19 cellular contexts compared by ENCODE assay signal in the genomic region with DNA sequence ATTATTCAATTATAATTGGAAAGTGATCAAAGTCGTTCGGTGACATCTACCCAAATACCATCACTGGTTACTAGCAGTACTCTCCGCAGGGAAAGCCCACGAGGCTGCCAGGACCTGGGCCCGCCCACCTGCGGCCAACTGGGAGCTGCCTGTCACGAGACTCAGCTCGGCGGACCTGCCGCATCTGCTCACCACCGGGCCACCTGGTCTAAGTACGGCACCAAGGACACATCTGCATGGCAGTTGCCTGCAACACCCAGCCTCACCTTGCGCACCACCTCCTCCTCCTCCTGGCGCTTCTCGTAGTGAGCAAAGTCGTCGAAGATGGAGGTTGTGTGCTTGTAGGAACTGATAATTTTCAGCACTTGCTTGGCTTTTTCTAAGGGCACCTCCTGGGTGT. TPM values are rescaled to one million over a fixed set of nuclear protein-coding genes. Genes with fewer than 3 reads are reported as not detected.
DNase-seq lines count a peak whose midpoint lies in the region; ATAC-seq, FAIRE-seq and TF ChIP-seq lines count a peak whose summit lies in the region.
"Had no signal": no experiment of that assay in that cellular context is flagged by ENCODE, and none has a peak within 500 bp of the region (broad histone marks: within the 10 kb centered on the region; RNA-seq: fewer than 3 reads in every experiment).

No MANE protein-coding gene starts in this region.

- FAIRE-seq in HepG2 (lab: Jason Lieb, UNC), result no peak
- FAIRE-seq: A204.1, H1 had no signal

- ATAC-seq in GM23338, result peak; percentile 22; the same call in 1 of the 3 replicates
- ATAC-seq in WTC11, result 0 out of 2 replicates have a peak, but pooled peaks have one; percentile 30
- no peak for ATAC-seq in HepG2

- TF ChIP-seq CTCF in GM23338 (conservative IDR thresholded peaks at IDR 0.05; ENCODE audit: low read depth in 2 of 2) (no peak), WTC11 (IDR thresholded peaks at IDR 0.05) (no peak), HepG2 (CRISPR knock-in tag; IDR thresholded peaks at IDR 0.05) (no peak), endodermal cell (conservative IDR thresholded peaks at IDR 0.05) (no peak)

- TF ChIP-seq RAD21 in HepG2 (CRISPR knock-in tag; IDR thresholded peaks at IDR 0.05), result no peak

- H3K4me1 ChIP-seq in GM23338 (ENCODE audit: insufficient read depth) (no peaks in the 10 kb centered on the region; the same call in 1 of the 2 replicates), HepG2 (ENCODE audit: insufficient read depth, low read length) (peaks cover 30% of the 10 kb centered on the region), endodermal cell (ENCODE audit: control insufficient read depth, insufficient read depth, low read length) (no peaks in the 10 kb centered on the region)
- H3K4me1 ChIP-seq: BE2C, HAP-1 had no signal

- no TSS peak for BruUV-seq in HepG2 (replicated peaks; lab: Mats Ljungman, UMichigan)

- H3K4me3 Mint-ChIP-seq in GM23338 (no peak overlapping the region), WTC11 (no peak overlapping the region), endodermal cell (no peak overlapping the region)

- TF ChIP-seq POLR2A in HepG2 (IDR thresholded peaks at IDR 0.05; ENCODE audit: insufficient read depth in 1 of 2, low read depth in 2 of 2, low read length in 2 of 2), result no peak

- H2AFZ ChIP-seq in GM23338 (no peak overlapping the region), HepG2 (ENCODE audit: low read length) (no peak overlapping the region)

- H3K27ac ChIP-seq in GM23338 (ENCODE audit: low read depth) (no peak overlapping the region), HepG2 (ENCODE audit: extremely low read length, insufficient read depth, low read length) (no peak overlapping the region), endodermal cell (ENCODE audit: low read depth, low read length) (no peak overlapping the region)

- peaks cover 100% of the 10 kb centered on the region for H3K79me2 ChIP-seq in GM23338 (replicated peaks; ENCODE audit: insufficient read depth)
- H3K79me2 ChIP-seq in HepG2 (ENCODE audit: insufficient read depth, low read length), result peaks cover 72% of the 10 kb centered on the region

- H3K27me3 ChIP-seq in GM23338 (ENCODE audit: insufficient read depth) (no peaks in the 10 kb centered on the region), HepG2 (ENCODE audit: control insufficient read depth in 1 of 2, insufficient read depth in 2 of 2, low read length in 2 of 2) (no peaks in the 10 kb centered on the region), endodermal cell (ENCODE audit: control insufficient read depth, insufficient read depth, low read length, poor library complexity, severe bottlenecking) (no peaks in the 10 kb centered on the region)
- H3K27me3 ChIP-seq: BE2C had no signal

- whole genome bisulfite sequencing in HepG2 (ENCODE audit: low lambda C conversion rate), result 97% methylated on average over 17 of the region's 17 CpGs
- WGBS in endodermal cell (ENCODE audit: insufficient coverage in 1 of 2, insufficient read length in 1 of 2), 2 experiments, result 94 to 96% methylated on average over 5 to 17 of the region's 17 CpGs

- H3K4me1 Mint-ChIP-seq in GM23338 (peaks cover 16% of the 10 kb centered on the region; the same call in 2 of the 3 replicates), WTC11 (peaks cover 10% of the 10 kb centered on the region), endodermal cell (peaks cover 3% of the 10 kb centered on the region)

- in situ Hi-C loops in HepG2 (cut with HindIII; ENCODE audit: extremely low pct_ligation_motif_present, low pct_unique_long_range_greater_than_20kb), result no loop called here

- H3K36me3 ChIP-seq in GM23338 (ENCODE audit: insufficient read depth) (peaks cover 20% of the 10 kb centered on the region; the same call in 1 of the 2 replicates), HepG2 (replicated peaks in 1 of 2; ENCODE audit: control insufficient read depth in 1 of 2, insufficient read depth in 2 of 2, low read length in 2 of 2) (peaks cover 61 to 81% of the 10 kb centered on the region in 2 experiments), endodermal cell (ENCODE audit: control insufficient read depth, insufficient read depth, low read length) (peaks cover 93% of the 10 kb centered on the region)

- H3K4me2 ChIP-seq in GM23338 (no peak overlapping the region), HepG2 (ENCODE audit: low read depth, low read length) (no peak overlapping the region)

- H3K9me3 Mint-ChIP-seq in GM23338, result no peaks in the 10 kb centered on the region
- no peaks in the 10 kb centered on the region for H3K9me3 Mint-ChIP-seq in WTC11
- H3K9me3 Mint-ChIP-seq in endodermal cell, result no peaks in the 10 kb centered on the region
- H3K9me3 Mint-ChIP-seq: CD4-positive, CD25-positive, alpha-beta regulatory T cell had no signal

- peaks cover 8% of the 10 kb centered on the region for H3K27me3 Mint-ChIP-seq in GM23338 (ENCODE audit: insufficient read depth, low read depth, poor library complexity)
- no peaks in the 10 kb centered on the region for H3K27me3 Mint-ChIP-seq in WTC11 (ENCODE audit: low read depth)
- H3K27me3 Mint-ChIP-seq in endodermal cell (ENCODE audit: insufficient read depth), result no peaks in the 10 kb centered on the region
- H3K27me3 Mint-ChIP-seq: CD4-positive, CD25-positive, alpha-beta regulatory T cell had no signal

- TF ChIP-seq EP300 in HepG2 (IDR thresholded peaks at IDR 0.05; ENCODE audit: low read depth in 2 of 2, low read length in 2 of 2) (no peak), HepG2 (CRISPR knock-in tag; IDR thresholded peaks at IDR 0.05; ENCODE audit: borderline replicate concordance) (no peak)

- H3K4me3 ChIP-seq in GM23338 (no peak overlapping the region), HepG2 (replicated peaks in 1 of 3; ENCODE audit: insufficient read depth in 1 of 3, low read depth in 2 of 3, low read length in 3 of 3) (no peak overlapping the region), endodermal cell (ENCODE audit: low read length) (no peak overlapping the region)
- H3K4me3 ChIP-seq: HAP-1 had no signal

- intact Hi-C loops in HepG2 (cut with micrococcal nuclease; ENCODE audit: unreplicated experiment), result no loop called here

- H4K20me1 ChIP-seq in GM23338 (replicated peaks; ENCODE audit: insufficient read depth), result peaks cover 74% of the 10 kb centered on the region
- H4K20me1 ChIP-seq in HepG2 (ENCODE audit: insufficient read depth, low read length), result peaks cover 85% of the 10 kb centered on the region

- H3K27ac Mint-ChIP-seq in GM23338 (no peak overlapping the region), WTC11 (no peak overlapping the region), endodermal cell (no peak overlapping the region)
- H3K27ac Mint-ChIP-seq: CD4-positive, CD25-positive, alpha-beta regulatory T cell had no signal

- no peaks in the 10 kb centered on the region for H3K9me2 ChIP-seq in GM23338 (ENCODE audit: insufficient read depth)

- DNase-seq in GM23338 (ENCODE audit: low spot score), result no peak
- no peak for DNase-seq in WTC11 (ENCODE audit: low spot score)
- DNase-seq in HepG2 (ENCODE audit: low spot score), result no peak
- DNase-seq in NCI-H1694 treated with DMSO at 0.1 percent for 48 hours (lab: John Stamatoyannopoulos, UW), result no peak
- DNase-seq in endodermal cell, result no peak
- no peak for DNase-seq in pons (ENCODE audit: low spot score)
- DNase-seq: ACHN; BE2C; C1 segment of cervical spinal cord; Calu3; CD4-positive, CD25-positive, alpha-beta regulatory T cell; DMS79 treated with DMSO at 0.1 percent for 48 hours; GF-D8; IMR-90; KBM-7 had no signal

- CTCF ChIA-PET in WTC11 (lab: Charles Lee), result interaction anchor here (1.1 to 2.2 kb wide), 3 partner anchors 13 to 33 kb away, joined by 3 to 5 read pairs (median 3); no protein-coding TSS in a partner anchor
- CTCF ChIA-PET in HepG2 (lab: Yijun Ruan, JAX; ENCODE audit: low intra/inter-chr PET ratio, low total read pairs), result no interaction called here

- H3K9me3 ChIP-seq in HepG2 (ENCODE audit: low read length) (no peaks in the 10 kb centered on the region), endodermal cell (ENCODE audit: control insufficient read depth, low read length) (no peaks in the 10 kb centered on the region)
- H3K9me3 ChIP-seq: BE2C, HAP-1 had no signal

- 0 out of 2 replicates have a peak, but pooled peaks cover 2% of the 10 kb centered on the region for H3F3A ChIP-seq in GM23338 (replicated peaks; ENCODE audit: low read depth)

- H3K36me3 Mint-ChIP-seq in GM23338 (ENCODE audit: low read depth) (peaks cover 77% of the 10 kb centered on the region), WTC11 (peaks cover 43% of the 10 kb centered on the region), endodermal cell (ENCODE audit: low read depth) (peaks cover 85% of the 10 kb centered on the region)

- H3K9ac ChIP-seq in HepG2 (ENCODE audit: insufficient read depth, low read depth, low read length) (no peak overlapping the region), endodermal cell (ENCODE audit: extremely low read depth, low read length, poor library complexity, severe bottlenecking) (no peak overlapping the region)

- POLR2A ChIA-PET in WTC11 (lab: Charles Lee) (no interaction called here), HepG2 (lab: Yijun Ruan, JAX) (no interaction called here)

RNA-seq across cellular contexts. Expression of a gene that starts 13.9 kb away (rescaled TPM):
- total RNA-seq in GM23338 (2014; rRNA removed; shearing (Covaris generic)), result 64.3 and 64.5 TPM in 2 replicates
- 30.9 and 34.9 TPM in 2 replicates for polyA plus RNA-seq in GM23338 (2016; fragmentation: Nextera tagmentation; extraction: Ambion mirVana)
- total RNA-seq in WTC11 (2021), result 50.2 to 61.3 TPM (median 51.3 TPM) in 3 replicates
- total RNA-seq in HepG2 (2016; rRNA removed; fragmentation: Illumina TruSeq; extraction: Trizol), result 37.7 and 39.8 TPM in 2 replicates
- 15.1 and 15.2 TPM in 2 replicates for total RNA-seq in HepG2 (2016; cell fraction: cytosol; rRNA removed; fragmentation: Illumina TruSeq; extraction: Trizol; ENCODE audit: low read depth)
- 35.8 and 37.7 TPM in 2 replicates for total RNA-seq in HepG2 (2016; cell fraction: insoluble cytoplasmic fraction; rRNA removed; fragmentation: Illumina TruSeq; extraction: Trizol)
- 41.8 and 42.4 TPM in 2 replicates for total RNA-seq in HepG2 (2016; cell fraction: membrane; rRNA removed; fragmentation: Illumina TruSeq; extraction: Trizol)
- total RNA-seq in HepG2 (2016; cell fraction: nucleus; rRNA removed; fragmentation: Illumina TruSeq; extraction: Trizol), result 28.2 and 31.2 TPM in 2 replicates
- polyA plus RNA-seq in HepG2 (2011; rRNA removed), result 34.5 and 36.4 TPM in 2 replicates
- 27.2 and 28.5 TPM in 2 replicates for polyA plus RNA-seq in HepG2 (2011; cell fraction: cytosol; rRNA removed)
- polyA plus RNA-seq in HepG2 (2011; cell fraction: nucleus; rRNA removed), result 36.7 and 41.9 TPM in 2 replicates
- polyA plus RNA-seq in HepG2 (2012), result 36.8 and 38.5 TPM in 2 replicates
- polyA plus RNA-seq in HepG2 (2016; cell fraction: cytosol; fragmentation: Illumina TruSeq; extraction: Trizol; ENCODE audit: low read depth), result 9.5 and 11.3 TPM in 2 replicates
- polyA plus RNA-seq in HepG2 (2016; cell fraction: insoluble cytoplasmic fraction; fragmentation: Illumina TruSeq; extraction: Trizol; ENCODE audit: low read depth), result 51.6 and 60.0 TPM in 2 replicates
- 29.6 and 31.9 TPM in 2 replicates for polyA plus RNA-seq in HepG2 (2016; cell fraction: membrane; fragmentation: Illumina TruSeq; extraction: Trizol; ENCODE audit: low read depth)
- polyA plus RNA-seq in HepG2 (2016; cell fraction: nucleus; fragmentation: Illumina TruSeq; extraction: Trizol; ENCODE audit: insufficient read depth, low read depth), result 75.9 and 78.1 TPM in 2 replicates
- 40.3 and 47.9 TPM in 2 replicates for polyA minus RNA-seq in HepG2 (2011; rRNA and poly(A)+ RNA removed; ENCODE audit: low replicate concordance)
- polyA minus RNA-seq in HepG2 (2011; cell fraction: cytosol; rRNA and poly(A)+ RNA removed), result 30.1 and 32.4 TPM in 2 replicates
- polyA minus RNA-seq in HepG2 (2011; cell fraction: nucleus; rRNA and poly(A)+ RNA removed), result 17.8 and 21.1 TPM in 2 replicates
- total RNA-seq in endodermal cell, result 10 to 100 TPM; 64.9 to 73.2 TPM
- polyA plus RNA-seq in endodermal cell (2013, experiment 1 of 2), result 43.0 TPM
- polyA plus RNA-seq in endodermal cell (2013, experiment 2 of 2), result 41.6 TPM

RNA-seq across cellular contexts. Expression of a gene that starts 33.7 kb away (rescaled TPM):
- total RNA-seq in GM23338 (2014; rRNA removed; shearing (Covaris generic)), result 0.24 TPM in 1 of 2 replicates, not detected in the other
- polyA plus RNA-seq in GM23338 (2016; fragmentation: Nextera tagmentation; extraction: Ambion mirVana), result 0.16 TPM in 1 of 2 replicates, not detected in the other
- 0.17 to 0.23 TPM in 2 of 3 replicates, not detected in the other for total RNA-seq in WTC11 (2021)
- 0.20 and 0.27 TPM in 2 replicates for total RNA-seq in HepG2 (2016; rRNA removed; fragmentation: Illumina TruSeq; extraction: Trizol)
- total RNA-seq in HepG2 (2016; cell fraction: cytosol; rRNA removed; fragmentation: Illumina TruSeq; extraction: Trizol; ENCODE audit: low read depth), result not detected in 2 replicates
- total RNA-seq in HepG2 (2016; cell fraction: insoluble cytoplasmic fraction; rRNA removed; fragmentation: Illumina TruSeq; extraction: Trizol), result 0.33 and 0.45 TPM in 2 replicates
- total RNA-seq in HepG2 (2016; cell fraction: membrane; rRNA removed; fragmentation: Illumina TruSeq; extraction: Trizol), result 0.12 and 0.17 TPM in 2 replicates
- total RNA-seq in HepG2 (2016; cell fraction: nucleus; rRNA removed; fragmentation: Illumina TruSeq; extraction: Trizol), result 0.28 and 0.53 TPM in 2 replicates
- polyA plus RNA-seq in HepG2 (2011; rRNA removed), result 5.1 and 8.6 TPM in 2 replicates
- polyA plus RNA-seq in HepG2 (2011; cell fraction: cytosol; rRNA removed), result 4.3 and 7.9 TPM in 2 replicates
- 81.1 and 86.7 TPM in 2 replicates for polyA plus RNA-seq in HepG2 (2011; cell fraction: nucleus; rRNA removed)
- 2.6 and 6.6 TPM in 2 replicates for polyA plus RNA-seq in HepG2 (2012)
- polyA plus RNA-seq in HepG2 (2016; cell fraction: cytosol; fragmentation: Illumina TruSeq; extraction: Trizol; ENCODE audit: low read depth), result 0.14 TPM in 1 of 2 replicates, not detected in the other
- polyA plus RNA-seq in HepG2 (2016; cell fraction: insoluble cytoplasmic fraction; fragmentation: Illumina TruSeq; extraction: Trizol; ENCODE audit: low read depth), result 0.37 TPM in 1 of 2 replicates, not detected in the other
- 0.29 TPM in 1 of 2 replicates, not detected in the other for polyA plus RNA-seq in HepG2 (2016; cell fraction: membrane; fragmentation: Illumina TruSeq; extraction: Trizol; ENCODE audit: low read depth)
- 0.62 and 0.85 TPM in 2 replicates for polyA plus RNA-seq in HepG2 (2016; cell fraction: nucleus; fragmentation: Illumina TruSeq; extraction: Trizol; ENCODE audit: insufficient read depth, low read depth)
- polyA minus RNA-seq in HepG2 (2011; rRNA and poly(A)+ RNA removed; ENCODE audit: low replicate concordance), result 0.37 and 4.3 TPM in 2 replicates
- polyA minus RNA-seq in HepG2 (2011; cell fraction: cytosol; rRNA and poly(A)+ RNA removed), result 2.0 and 2.2 TPM in 2 replicates
- 6.4 and 9.9 TPM in 2 replicates for polyA minus RNA-seq in HepG2 (2011; cell fraction: nucleus; rRNA and poly(A)+ RNA removed)
- total RNA-seq in endodermal cell, result not detected
- 0.28 TPM for polyA plus RNA-seq in endodermal cell (2013, experiment 1 of 2)
- polyA plus RNA-seq in endodermal cell (2013, experiment 2 of 2), result 0.21 TPM
- total RNA-seq: CD4-positive, CD25-positive, alpha-beta regulatory T cell; IMR-90 had no signal
- polyA plus RNA-seq: CD4-positive, CD25-positive, alpha-beta regulatory T cell; IMR-90 had no signal

RNA-seq across cellular contexts. Expression of a gene that starts 52.2 kb away (rescaled TPM):
- total RNA-seq in GM23338 (2014; rRNA removed; shearing (Covaris generic)), result 12.6 and 16.0 TPM in 2 replicates
- 9.5 and 13.2 TPM in 2 replicates for polyA plus RNA-seq in GM23338 (2016; fragmentation: Nextera tagmentation; extraction: Ambion mirVana)
- 7.2 to 11.0 TPM (median 9.6 TPM) in 3 replicates for total RNA-seq in WTC11 (2021)
- total RNA-seq in HepG2 (2016; rRNA removed; fragmentation: Illumina TruSeq; extraction: Trizol), result not detected in 2 replicates
- total RNA-seq in HepG2 (2016; cell fraction: cytosol; rRNA removed; fragmentation: Illumina TruSeq; extraction: Trizol; ENCODE audit: low read depth), result not detected in 2 replicates
- total RNA-seq in HepG2 (2016; cell fraction: insoluble cytoplasmic fraction; rRNA removed; fragmentation: Illumina TruSeq; extraction: Trizol), result not detected in 2 replicates
- not detected in 2 replicates for total RNA-seq in HepG2 (2016; cell fraction: membrane; rRNA removed; fragmentation: Illumina TruSeq; extraction: Trizol)
- total RNA-seq in HepG2 (2016; cell fraction: nucleus; rRNA removed; fragmentation: Illumina TruSeq; extraction: Trizol), result not detected in 2 replicates
- polyA plus RNA-seq in HepG2 (2011; rRNA removed), result not detected in 2 replicates
- not detected in 2 replicates for polyA plus RNA-seq in HepG2 (2011; cell fraction: cytosol; rRNA removed)
- not detected in 2 replicates for polyA plus RNA-seq in HepG2 (2011; cell fraction: nucleus; rRNA removed)
- 0.27 TPM in 1 of 2 replicates, not detected in the other for polyA plus RNA-seq in HepG2 (2012)
- not detected in 2 replicates for polyA plus RNA-seq in HepG2 (2016; cell fraction: cytosol; fragmentation: Illumina TruSeq; extraction: Trizol; ENCODE audit: low read depth)
- not detected in 2 replicates for polyA plus RNA-seq in HepG2 (2016; cell fraction: insoluble cytoplasmic fraction; fragmentation: Illumina TruSeq; extraction: Trizol; ENCODE audit: low read depth)
- not detected in 2 replicates for polyA plus RNA-seq in HepG2 (2016; cell fraction: membrane; fragmentation: Illumina TruSeq; extraction: Trizol; ENCODE audit: low read depth)
- polyA plus RNA-seq in HepG2 (2016; cell fraction: nucleus; fragmentation: Illumina TruSeq; extraction: Trizol; ENCODE audit: insufficient read depth, low read depth), result not detected in 2 replicates
- polyA minus RNA-seq in HepG2 (2011; rRNA and poly(A)+ RNA removed; ENCODE audit: low replicate concordance), result not detected in 2 replicates
- polyA minus RNA-seq in HepG2 (2011; cell fraction: cytosol; rRNA and poly(A)+ RNA removed), result not detected in 2 replicates
- not detected in 2 replicates for polyA minus RNA-seq in HepG2 (2011; cell fraction: nucleus; rRNA and poly(A)+ RNA removed)
- total RNA-seq in endodermal cell, result 1 to 10 TPM in 1 of 2 donors, under 1 TPM in 1; 0.24 to 1.7 TPM
- polyA plus RNA-seq in endodermal cell (2013, experiment 1 of 2), result 51.9 TPM
- 40.1 TPM for polyA plus RNA-seq in endodermal cell (2013, experiment 2 of 2)
- total RNA-seq: Calu3; CD4-positive, CD25-positive, alpha-beta regulatory T cell; HT-29; IMR-90 had no signal
- polyA plus RNA-seq: CD4-positive, CD25-positive, alpha-beta regulatory T cell; IMR-90 had no signal
